ENCODE assay signal across 20 cellular contexts in the genomic region with DNA sequence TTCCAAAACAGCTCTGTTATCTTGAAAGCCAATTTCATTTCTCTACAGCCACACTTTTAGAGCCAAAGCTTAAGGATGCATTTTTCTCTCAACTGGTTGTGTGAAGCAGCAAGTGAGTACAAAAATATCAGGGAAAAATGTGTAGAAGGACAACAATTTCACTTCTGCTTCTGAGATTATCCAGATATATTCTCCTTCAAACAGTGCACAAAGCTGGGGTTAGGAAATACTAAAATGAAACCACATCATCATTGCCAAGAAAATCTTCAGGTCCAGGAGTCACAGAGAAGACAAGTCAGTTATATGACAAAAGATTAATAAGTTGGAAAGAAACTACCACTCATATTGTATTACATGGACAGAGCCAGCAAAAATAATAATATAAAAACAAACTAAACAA. TPM values are rescaled to one million over a fixed set of nuclear protein-coding genes. Genes with fewer than 3 reads are reported as not detected.
DNase-seq lines count a peak whose midpoint lies in the region; ATAC-seq, FAIRE-seq and TF ChIP-seq lines count a peak whose summit lies in the region.
"Had no signal": no experiment of that assay in that cellular context is flagged by ENCODE, and none has a peak within 500 bp of the region (broad histone marks: within the 10 kb centered on the region; RNA-seq: fewer than 3 reads in every experiment).

No MANE protein-coding gene starts in this region.

- H3K36me3 Mint-ChIP-seq in stimulated activated effector memory CD8-positive, alpha-beta T cell treated with anti-CD3 and anti-CD28 coated beads, Interleukin-12 subunit alpha, Interleukin-12 subunit beta, amount 100 ng/mL, for 72 hours: no peaks in the 10 kb centered on the region

- H3K4me2 ChIP-seq in PC-3 (ENCODE audit: low read length): peak overlapping the region; percentile 9
- peak overlapping the region; percentile 54 for H3K4me2 ChIP-seq in fibroblast of lung (ENCODE audit: extremely low read depth, insufficient read depth, low read length)

- ATAC-seq in PC-3: no peak
- ATAC-seq in stimulated activated effector memory CD8-positive, alpha-beta T cell treated with anti-CD3 and anti-CD28 coated beads, Interleukin-12 subunit alpha, Interleukin-12 subunit beta, amount 100 ng/mL, for 72 hours: no peak
- ATAC-seq in activated CD4-positive, CD25-positive, alpha-beta regulatory T cell treated with anti-CD3 and anti-CD28 coated beads, Interleukin-2, amount 50 U/mL, for 24 hours: no peak
- ATAC-seq: Panc1 had no signal

- H3K27ac Mint-ChIP-seq in stimulated activated effector memory CD8-positive, alpha-beta T cell treated with anti-CD3 and anti-CD28 coated beads, Interleukin-12 subunit alpha, Interleukin-12 subunit beta, amount 100 ng/mL, for 72 hours: peak overlapping the region; percentile 22
- H3K27ac Mint-ChIP-seq: activated T-helper 1 cell treated with anti-CD3 and anti-CD28 coated beads, Interleukin-12 subunit alpha, Interleukin-12 subunit beta, Interleukin-2, Interleukin-4 antibody, amounts not matched to agents 30 ng/mL and 10 ng/mL and 1 ng/mL, durations not matched to agents 14 hours and 24 hours and 36 hours; dendritic cell treated with granulocyte-macrophage colony-stimulating factor and Interleukin-4, amounts not matched to agents 40 ng/mL and 50 ng/mL, for 4 days had no signal

- FAIRE-seq in D721Med (lab: Jason Lieb, UNC): no peak

- POLR2A ChIA-PET in PC-3 (lab: Charles Lee; ENCODE audit: unreplicated experiment): no interaction called here

- no peaks in the 10 kb centered on the region for H3K27me3 ChIP-seq in PC-3 (ENCODE audit: low read length)
- H3K27me3 ChIP-seq in fibroblast of lung (ENCODE audit: control insufficient read depth, insufficient read depth, low read length): no peaks in the 10 kb centered on the region
- H3K27me3 ChIP-seq: ascending aorta; BLaER1 treated with 17β-estradiol and CSF1 and Interleukin-3, amounts not matched to agents 10 nM and 100 nM had no signal

- H3K79me2 ChIP-seq in PC-3 (ENCODE audit: low read length) (peaks cover 74% of the 10 kb centered on the region), fibroblast of lung (ENCODE audit: control insufficient read depth, insufficient read depth, low read length) (peaks cover 4% of the 10 kb centered on the region)

- no peak overlapping the region for H3K4me3 Mint-ChIP-seq in stimulated activated effector memory CD8-positive, alpha-beta T cell treated with anti-CD3 and anti-CD28 coated beads, Interleukin-12 subunit alpha, Interleukin-12 subunit beta, amount 100 ng/mL, for 72 hours
- H3K4me3 Mint-ChIP-seq: activated T-helper 1 cell treated with anti-CD3 and anti-CD28 coated beads, Interleukin-12 subunit alpha, Interleukin-12 subunit beta, Interleukin-2, Interleukin-4 antibody, amounts not matched to agents 30 ng/mL and 10 ng/mL and 1 ng/mL, durations not matched to agents 14 hours and 24 hours and 36 hours; dendritic cell treated with granulocyte-macrophage colony-stimulating factor and Interleukin-4, amounts not matched to agents 40 ng/mL and 50 ng/mL, for 4 days had no signal

- DNase-seq in LNCaP clone FGC (ENCODE audit: low read depth) (no peak), PC-3 (peak; percentile 40), fibroblast of lung (ENCODE audit: low read depth in 2 of 2) (peak in 1 of 2 donors; percentile 32), D721Med (ENCODE audit: insufficient read length, low spot score) (no peak)
- DNase-seq in stimulated activated effector memory CD8-positive, alpha-beta T cell treated with anti-CD3 and anti-CD28 coated beads, Interleukin-12 subunit alpha, Interleukin-12 subunit beta, amount 100 ng/mL, for 72 hours (ENCODE audit: low spot score in 2 of 2): no peak
- DNase-seq in activated CD4-positive, CD25-positive, alpha-beta regulatory T cell treated with anti-CD3 and anti-CD28 coated beads, Interleukin-2, amount 50 U/mL, for 72 hours: no peak
- DNase-seq: DND-41; H7; hippocampal formation; NCI-H2081; NCI-H524; stimulated activated CD4-positive, alpha-beta T cell treated with anti-CD3 and anti-CD28 coated beads, Interleukin-4, amount 100 ng/mL, for 24 hours; stimulated activated CD8-positive, alpha-beta memory T cell treated with anti-CD3 and anti-CD28 coated beads, Interleukin-4, amount 100 ng/mL, for 48 hours had no signal

- H3K27ac ChIP-seq in PC-3 (ENCODE audit: low read length) (no peak overlapping the region), fibroblast of lung (ENCODE audit: insufficient read depth, low read length) (no peak overlapping the region)
- H3K27ac ChIP-seq: ascending aorta; BLaER1 treated with 17β-estradiol and CSF1 and Interleukin-3, amounts not matched to agents 10 nM and 100 nM had no signal

- H3K9me3 ChIP-seq in PC-3 (ENCODE audit: low read length): no peaks in the 10 kb centered on the region
- no peaks in the 10 kb centered on the region for H3K9me3 ChIP-seq in fibroblast of lung (ENCODE audit: control insufficient read depth, insufficient read depth, low read depth, low read length)
- H3K9me3 ChIP-seq: ascending aorta; BLaER1 treated with 17β-estradiol and CSF1 and Interleukin-3, amounts not matched to agents 10 nM and 100 nM had no signal

- H3K4me3 ChIP-seq in LNCaP clone FGC (ENCODE audit: low read depth, low read length) (peak overlapping the region; percentile 2), PC-3 (ENCODE audit: low read length) (no peak overlapping the region), fibroblast of lung (replicated peaks in 1 of 4; ENCODE audit: control extremely low read depth in 1 of 4, insufficient read depth in 1 of 4, low read depth in 3 of 4, low read length in 4 of 4) (no peak overlapping the region)
- H3K4me3 ChIP-seq: ascending aorta; BLaER1 treated with 17β-estradiol and CSF1 and Interleukin-3, amounts not matched to agents 10 nM and 100 nM; skin epidermis had no signal

- TF ChIP-seq CTCF in LNCaP clone FGC (IDR thresholded peaks at IDR 0.05; ENCODE audit: control insufficient read depth, extremely low read depth, insufficient read depth) (no peak), PC-3 (conservative IDR thresholded peaks at IDR 0.05; ENCODE audit: low read depth, low read length) (no peak), fibroblast of lung (conservative IDR thresholded peaks at IDR 0.05 in 1 of 2, IDR thresholded peaks at IDR 0.05 in 1 of 2; ENCODE audit: low read depth in 1 of 2, low read length in 2 of 2) (no peak), D721Med (IDR thresholded peaks at IDR 0.05; ENCODE audit: insufficient read depth, missing control alignments) (no peak)

- peaks cover 68% of the 10 kb centered on the region for H3K4me1 Mint-ChIP-seq in stimulated activated effector memory CD8-positive, alpha-beta T cell treated with anti-CD3 and anti-CD28 coated beads, Interleukin-12 subunit alpha, Interleukin-12 subunit beta, amount 100 ng/mL, for 72 hours

- CTCF ChIA-PET in PC-3 (lab: Charles Lee): no interaction called here

- intact Hi-C loops in PC-3 (cut with micrococcal nuclease): loop anchor here (5.0 kb wide), 1 partner anchor 205 kb away; no protein-coding TSS in a partner anchor

- no peaks in the 10 kb centered on the region for H3K9me2 ChIP-seq in PC-3 (replicated peaks; ENCODE audit: low read length)

- peaks cover 58% of the 10 kb centered on the region for H3K4me1 ChIP-seq in PC-3 (ENCODE audit: insufficient read depth, low read length)
- H3K4me1 ChIP-seq in fibroblast of lung (ENCODE audit: control insufficient read depth, extremely low read depth, insufficient read depth, low read length): peaks cover 21% of the 10 kb centered on the region

- H2AFZ ChIP-seq in PC-3 (ENCODE audit: low read length) (no peak overlapping the region), fibroblast of lung (ENCODE audit: low read length) (no peak overlapping the region)

- no peaks in the 10 kb centered on the region for H3K9me3 Mint-ChIP-seq in stimulated activated effector memory CD8-positive, alpha-beta T cell treated with anti-CD3 and anti-CD28 coated beads, Interleukin-12 subunit alpha, Interleukin-12 subunit beta, amount 100 ng/mL, for 72 hours
- H3K9me3 Mint-ChIP-seq: activated T-helper 1 cell treated with anti-CD3 and anti-CD28 coated beads, Interleukin-12 subunit alpha, Interleukin-12 subunit beta, Interleukin-2, Interleukin-4 antibody, amounts not matched to agents 30 ng/mL and 10 ng/mL and 1 ng/mL, durations not matched to agents 14 hours and 24 hours and 36 hours; dendritic cell treated with granulocyte-macrophage colony-stimulating factor and Interleukin-4, amounts not matched to agents 40 ng/mL and 50 ng/mL, for 4 days had no signal

- H3K9ac ChIP-seq in PC-3 (ENCODE audit: low read length) (no peak overlapping the region), fibroblast of lung (ENCODE audit: insufficient read depth, low read length) (no peak overlapping the region)
- H3K9ac ChIP-seq: BLaER1 treated with 17β-estradiol and CSF1 and Interleukin-3, amounts not matched to agents 10 nM and 100 nM had no signal

- peaks cover 25% of the 10 kb centered on the region for H3F3A ChIP-seq in PC-3 (ENCODE audit: low read length, unreplicated experiment)

- no TSS peak for BruUV-seq in PC-3 (replicated peaks; lab: Mats Ljungman, UMichigan)

- peaks cover 22% of the 10 kb centered on the region for H4K20me1 ChIP-seq in PC-3 (ENCODE audit: low read length)
- H4K20me1 ChIP-seq in fibroblast of lung (ENCODE audit: control insufficient read depth, extremely low read depth, insufficient read depth, low read length): no peaks in the 10 kb centered on the region

- no peaks in the 10 kb centered on the region for H3K36me3 ChIP-seq in PC-3 (ENCODE audit: low read depth, low read length)
- H3K36me3 ChIP-seq in fibroblast of lung (ENCODE audit: control insufficient read depth, insufficient read depth, low read length): no peaks in the 10 kb centered on the region
- H3K36me3 ChIP-seq: ascending aorta; BLaER1 treated with 17β-estradiol and CSF1 and Interleukin-3, amounts not matched to agents 10 nM and 100 nM had no signal

RNA-seq across cellular contexts. Expression of a gene that starts 16.2 kb away (rescaled TPM):
- total RNA-seq in PC-3 (2014; rRNA removed): 61.4 and 68.2 TPM in 2 replicates
- 55.2 and 82.1 TPM in 2 replicates for total RNA-seq in fibroblast of lung
- polyA plus RNA-seq in fibroblast of lung: 22.9 and 39.9 TPM in 2 replicates
- polyA plus RNA-seq in fibroblast of lung (2012): 19.7 and 31.1 TPM in 2 replicates
- 12.2 and 41.5 TPM in 2 replicates for polyA minus RNA-seq in fibroblast of lung (ENCODE audit: low replicate concordance)
